In genomic region chr14:91058017-91058675, GRCh38 we compare ENCODE assay signal across 10 cellular contexts. TPM values are rescaled to one million over a fixed set of nuclear protein-coding genes. Genes with fewer than 3 reads are reported as not detected.
DNase-seq lines count a peak whose midpoint lies in the region; ATAC-seq and TF ChIP-seq lines count a peak whose summit lies in the region.
"Had no signal": no experiment of that assay in that cellular context is flagged by ENCODE, and none has a peak within 500 bp of the region (broad histone marks: within the 10 kb centered on the region; RNA-seq: fewer than 3 reads in every experiment).

No MANE protein-coding gene starts in this region.

- peaks cover 39% of the 10 kb centered on the region for H3K79me2 ChIP-seq in hepatocyte

- H3K36me3 ChIP-seq in hepatocyte (replicated peaks; ENCODE audit: insufficient read depth, low read depth) (no peaks in the 10 kb centered on the region), prostate gland (no peaks in the 10 kb centered on the region), ascending aorta (no peaks in the 10 kb centered on the region)

- H3K27me3 ChIP-seq in hepatocyte, result no peaks in the 10 kb centered on the region
- H3K27me3 ChIP-seq in prostate gland (replicated peaks; ENCODE audit: insufficient read depth), result no peaks in the 10 kb centered on the region
- no peaks in the 10 kb centered on the region for H3K27me3 ChIP-seq in ascending aorta

- POLR2A ChIA-PET in activated CD4-positive, alpha-beta memory T cell treated with anti-CD3 and anti-CD28 coated beads for 36 hours (lab: Charles Lee), result interaction anchor here (0.7 to 9.9 kb wide), 4 partner anchors 10 to 89 kb away, joined by 3 to 116 read pairs (median 8); partner anchors contain the start of gene DGLUCY

- H3K4me3 ChIP-seq in hepatocyte, result no peak overlapping the region
- no peak overlapping the region for H3K4me3 ChIP-seq in prostate gland
- no peak overlapping the region for H3K4me3 ChIP-seq in ascending aorta

- peaks cover 56% of the 10 kb centered on the region for H3K4me1 Mint-ChIP-seq in activated naive CD4-positive, alpha-beta T cell treated with anti-CD3 and anti-CD28 coated beads, Interleukin-2, amount 50 U/mL, for 24 hours
- H3K4me1 Mint-ChIP-seq in activated CD4-positive, alpha-beta memory T cell treated with anti-CD3 and anti-CD28 coated beads for 36 hours (ENCODE audit: low read depth), result peaks cover 56% of the 10 kb centered on the region

- peak overlapping the region; percentile 92 for H3K4me2 ChIP-seq in hepatocyte

- no peaks in the 10 kb centered on the region for H3K36me3 Mint-ChIP-seq in activated naive CD4-positive, alpha-beta T cell treated with anti-CD3 and anti-CD28 coated beads, Interleukin-2, amount 50 U/mL, for 24 hours
- no peaks in the 10 kb centered on the region for H3K36me3 Mint-ChIP-seq in activated naive CD4-positive, alpha-beta T cell treated with anti-CD3 and anti-CD28 coated beads, Interleukin-2, amount 50 U/mL, for 72 hours
- H3K36me3 Mint-ChIP-seq in activated CD4-positive, alpha-beta memory T cell treated with anti-CD3 and anti-CD28 coated beads for 36 hours, result peaks cover 19% of the 10 kb centered on the region

- H3K27ac ChIP-seq in hepatocyte (no peak overlapping the region), prostate gland (no peak overlapping the region), ascending aorta (no peak overlapping the region)

- H2AFZ ChIP-seq in hepatocyte, result no peak overlapping the region

- DNase-seq in activated naive CD4-positive, alpha-beta T cell treated with anti-CD3 and anti-CD28 coated beads, Interleukin-2, amount 50 U/mL, for 72 hours (ENCODE audit: low spot score in 2 of 2), result no peak
- no peak for DNase-seq in activated CD4-positive, alpha-beta memory T cell treated with anti-CD3 and anti-CD28 coated beads for 36 hours
- no peak for DNase-seq in hepatocyte (ENCODE audit: low spot score)
- peak; percentile 60 for DNase-seq in superior temporal gyrus (ENCODE audit: extremely low spot score)
- DNase-seq in G401 (ENCODE audit: low spot score), result no peak
- no peak for DNase-seq in prostate gland (ENCODE audit: low spot score)
- DNase-seq in ascending aorta (ENCODE audit: low spot score in 2 of 2), result no peak
- DNase-seq: activated gamma-delta T cell; stimulated activated CD4-positive, alpha-beta T cell treated with anti-CD3 and anti-CD28 coated beads, Interleukin-4, amount 100 ng/mL, for 4 hours had no signal

- H3K27me3 Mint-ChIP-seq in activated naive CD4-positive, alpha-beta T cell treated with anti-CD3 and anti-CD28 coated beads, Interleukin-2, amount 50 U/mL, for 24 hours, result no peaks in the 10 kb centered on the region
- H3K27me3 Mint-ChIP-seq in activated CD4-positive, alpha-beta memory T cell treated with anti-CD3 and anti-CD28 coated beads for 36 hours, result no peaks in the 10 kb centered on the region

- peaks cover 7% of the 10 kb centered on the region for H3K4me1 ChIP-seq in hepatocyte (ENCODE audit: insufficient read depth)
- no peaks in the 10 kb centered on the region for H3K4me1 ChIP-seq in prostate gland (replicated peaks)
- peaks cover 3 to 9% of the 10 kb centered on the region in 2 donors for H3K4me1 ChIP-seq in ascending aorta

- 72% methylated on average over 7 of the region's 7 CpGs for WGBS in hepatocyte (ENCODE audit: low lambda C conversion rate, missing lambda C conversion rate)
- 61% methylated on average over 7 of the region's 7 CpGs for WGBS in prostate gland

- no peak for ATAC-seq in activated naive CD4-positive, alpha-beta T cell treated with anti-CD3 and anti-CD28 coated beads, Interleukin-2, amount 50 U/mL, for 72 hours

- no peak for TF ChIP-seq POLR2A in prostate gland (IDR thresholded peaks at IDR 0.05)

- H3K4me3 Mint-ChIP-seq in activated naive CD4-positive, alpha-beta T cell treated with anti-CD3 and anti-CD28 coated beads, Interleukin-2, amount 50 U/mL, for 24 hours, result peak overlapping the region; percentile 73
- peak overlapping the region; percentile 74 for H3K4me3 Mint-ChIP-seq in activated CD4-positive, alpha-beta memory T cell treated with anti-CD3 and anti-CD28 coated beads for 36 hours

- in situ Hi-C loops in G401 (cut with HindIII; ENCODE audit: low sequenced_read_pairs), result no loop called here

- CTCF ChIA-PET in activated CD4-positive, alpha-beta memory T cell treated with anti-CD3 and anti-CD28 coated beads for 36 hours (lab: Charles Lee), result interaction anchor here (1.0 to 4.3 kb wide), 6 partner anchors 12 to 155 kb away, joined by 3 to 29 read pairs (median 8); no protein-coding TSS in a partner anchor

- TF ChIP-seq CTCF in hepatocyte (IDR thresholded peaks at IDR 0.05; ENCODE audit: poor library complexity) (no peak), prostate gland (IDR thresholded peaks at IDR 0.05) (no peak), ascending aorta (IDR thresholded peaks at IDR 0.05) (no peak)

- peak overlapping the region; percentile 33 for H3K27ac Mint-ChIP-seq in activated naive CD4-positive, alpha-beta T cell treated with anti-CD3 and anti-CD28 coated beads, Interleukin-2, amount 50 U/mL, for 24 hours
- no peak overlapping the region for H3K27ac Mint-ChIP-seq in activated naive CD4-positive, alpha-beta T cell treated with anti-CD3 and anti-CD28 coated beads, Interleukin-2, amount 50 U/mL, for 72 hours
- H3K27ac Mint-ChIP-seq in activated CD4-positive, alpha-beta memory T cell treated with anti-CD3 and anti-CD28 coated beads for 36 hours, result peak overlapping the region; percentile 6

- intact Hi-C loops in activated CD4-positive, alpha-beta memory T cell treated with anti-CD3 and anti-CD28 coated beads for 36 hours (cut with micrococcal nuclease), result loop anchor here (5.0 kb wide), 1 partner anchor 66 kb away; no protein-coding TSS in a partner anchor
- intact Hi-C loops in prostate gland (cut with DNase I), result loop anchor here (5.0 kb wide), 1 partner anchor 151 kb away; no protein-coding TSS in a partner anchor
- intact Hi-C loops in ascending aorta (cut with DNase I), result no loop called here

- H3K9me2 ChIP-seq in hepatocyte (replicated peaks; ENCODE audit: insufficient read depth), result no peaks in the 10 kb centered on the region

- H3K9me3 ChIP-seq in hepatocyte (ENCODE audit: low read depth) (no peaks in the 10 kb centered on the region), prostate gland (no peaks in the 10 kb centered on the region), ascending aorta (no peaks in the 10 kb centered on the region)

- H3K9me3 Mint-ChIP-seq in activated naive CD4-positive, alpha-beta T cell treated with anti-CD3 and anti-CD28 coated beads, Interleukin-2, amount 50 U/mL, for 24 hours, result no peaks in the 10 kb centered on the region
- no peaks in the 10 kb centered on the region for H3K9me3 Mint-ChIP-seq in activated naive CD4-positive, alpha-beta T cell treated with anti-CD3 and anti-CD28 coated beads, Interleukin-2, amount 50 U/mL, for 72 hours
- H3K9me3 Mint-ChIP-seq in activated CD4-positive, alpha-beta memory T cell treated with anti-CD3 and anti-CD28 coated beads for 36 hours, result no peaks in the 10 kb centered on the region

- H4K20me1 ChIP-seq in hepatocyte (ENCODE audit: insufficient read depth, poor library complexity, severe bottlenecking), result no peaks in the 10 kb centered on the region

RNA-seq across cellular contexts. Expression of gene RPS6KA5, which starts 2.3 kb away (rescaled TPM):
- 10 to 100 TPM; 15.7 to 17.7 TPM for total RNA-seq in activated naive CD4-positive, alpha-beta T cell treated with anti-CD3 and anti-CD28 coated beads, Interleukin-2, amount 50 U/mL, for 72 hours
- total RNA-seq in activated CD4-positive, alpha-beta memory T cell treated with anti-CD3 and anti-CD28 coated beads for 36 hours, result 10 to 100 TPM; 18.8 to 19.3 TPM
- total RNA-seq in hepatocyte (6.3 and 6.7 TPM in 2 replicates), prostate gland (10 to 100 TPM in 1 of 2 donors, 1 to 10 TPM in 1; 8.9 to 10.3 TPM), ascending aorta (0.21 TPM)
- polyA plus RNA-seq in hepatocyte, result 3.0 and 4.8 TPM in 2 replicates
- total RNA-seq in G401 (2014; rRNA removed; shearing (Covaris generic)), result 0.78 and 2.6 TPM in 2 replicates

RNA-seq across cellular contexts. Expression of gene DGLUCY, which starts 55.7 kb away (rescaled TPM):
- total RNA-seq in activated naive CD4-positive, alpha-beta T cell treated with anti-CD3 and anti-CD28 coated beads, Interleukin-2, amount 50 U/mL, for 72 hours, result 10 to 100 TPM; 50.1 to 85.6 TPM
- 10 to 100 TPM; 54.3 to 58.1 TPM for total RNA-seq in activated CD4-positive, alpha-beta memory T cell treated with anti-CD3 and anti-CD28 coated beads for 36 hours
- total RNA-seq in hepatocyte (41.0 and 51.3 TPM in 2 replicates), prostate gland (100 to 1,000 TPM in 1 of 2 donors, 10 to 100 TPM in 1; 88.0 to 148 TPM), ascending aorta (59.2 TPM)
- polyA plus RNA-seq in hepatocyte, result 34.3 and 44.8 TPM in 2 replicates
- total RNA-seq in G401 (2014; rRNA removed; shearing (Covaris generic)), result 58.9 and 91.4 TPM in 2 replicates

Comparison
In these comparisons a context has a peak if more than half of its experiments do, and no peak if none do; other contexts are left out.
1. H3K27ac Mint-ChIP-seq: peak in activated naive CD4-positive, alpha-beta T cell treated with anti-CD3 and anti-CD28 coated beads, Interleukin-2, amount 50 U/mL, for 24 hours (single experiment) and activated CD4-positive, alpha-beta memory T cell treated with anti-CD3 and anti-CD28 coated beads for 36 hours (single experiment); none in activated naive CD4-positive, alpha-beta T cell treated with anti-CD3 and anti-CD28 coated beads, Interleukin-2, amount 50 U/mL, for 72 hours (0 of 2).